ENCODE assay signal across 26 cellular contexts in genomic region chr6:123926000-123926399, GRCh38.
DNase-seq lines count a peak whose midpoint lies in the region; ATAC-seq and TF ChIP-seq lines count a peak whose summit lies in the region.
"Had no signal": no experiment of that assay in that cellular context is flagged by ENCODE, and none has a peak within 500 bp of the region (broad histone marks: within the 10 kb centered on the region; RNA-seq: fewer than 3 reads in every experiment).

No MANE protein-coding gene starts in this region.

- no peak overlapping the region for H3K4me3 ChIP-seq in mucosa of descending colon
- H3K4me3 ChIP-seq: heart left ventricle, left ventricle myocardium inferior, right lobe of liver, upper lobe of left lung had no signal

- H3K9me3 ChIP-seq in mucosa of descending colon: no peaks in the 10 kb centered on the region
- H3K9me3 ChIP-seq: heart left ventricle, left ventricle myocardium inferior, right lobe of liver, upper lobe of left lung had no signal

- intact Hi-C loops in mucosa of descending colon (cut with DNase I, micrococcal nuclease) (no loop called here), Right ventricle myocardium superior (cut with DNase I) (no loop called here)

- no peaks in the 10 kb centered on the region for H3K4me1 ChIP-seq in mucosa of descending colon (ENCODE audit: low read depth)
- H3K4me1 ChIP-seq: heart left ventricle, left ventricle myocardium inferior, parathyroid adenoma, right lobe of liver, upper lobe of left lung had no signal

- no peak for TF ChIP-seq CTCF in mucosa of descending colon (IDR thresholded peaks at IDR 0.05)

- DNase-seq in LHCN-M2 (ENCODE audit: low read depth) (peak; percentile 60), astrocyte of the hippocampus (ENCODE audit: low read depth, low spot score) (peak; percentile 65), kidney tubule cell (ENCODE audit: low spot score) (peak; percentile 67), NCI-H1048 (lab: John Stamatoyannopoulos, UW) (no peak), mucosa of descending colon (no peak), Right ventricle myocardium superior (no peak)
- DNase-seq: activated CD4-positive, alpha-beta memory T cell treated with anti-CD3 and anti-CD28 coated beads for 36 hours; activated CD4-positive, CD25-positive, alpha-beta regulatory T cell; activated gamma-delta T cell; activated T-cell treated with anti-CD3 and anti-CD28 coated beads for 4 hours; caudate nucleus; dermis blood vessel endothelial cell; heart left ventricle; left ventricle myocardium inferior; midbrain; NCI-H1694; NCI-H2171 treated with DMSO at 0.1 percent for 48 hours; nephron progenitor cell; right lobe of liver; RPMI8226; stimulated activated CD4-positive, alpha-beta T cell treated with anti-CD3 and anti-CD28 coated beads, Interleukin-15, amount 100 ng/mL, for 24 hours; T-helper 9 cell; upper lobe of left lung had no signal

- H3K36me3 ChIP-seq in mucosa of descending colon (ENCODE audit: low read depth): no peaks in the 10 kb centered on the region
- H3K36me3 ChIP-seq: heart left ventricle, left ventricle myocardium inferior, right lobe of liver, upper lobe of left lung had no signal

- peak; percentile 9 for ATAC-seq in GM19023 (IDR thresholded peaks at IDR 0.05; ENCODE audit: unreplicated experiment)
- ATAC-seq in mucosa of descending colon: no peak
- no peak for ATAC-seq in Right ventricle myocardium superior (ENCODE audit: poor library complexity)
- no peak for ATAC-seq in HG02973 (IDR thresholded peaks at IDR 0.05; ENCODE audit: unreplicated experiment)
- ATAC-seq: heart left ventricle, right lobe of liver had no signal

Comparison
In these comparisons a context has a peak if more than half of its experiments do, and no peak if none do; other contexts are left out.
1. DNase-seq: peak in LHCN-M2 (single experiment), astrocyte of the hippocampus (single experiment) and kidney tubule cell (single experiment); none in NCI-H1048 (single experiment), mucosa of descending colon (0 of 3) and Right ventricle myocardium superior (single experiment).